Comparison of ENCODE assay signal across 25 cellular contexts in the genomic region with DNA sequence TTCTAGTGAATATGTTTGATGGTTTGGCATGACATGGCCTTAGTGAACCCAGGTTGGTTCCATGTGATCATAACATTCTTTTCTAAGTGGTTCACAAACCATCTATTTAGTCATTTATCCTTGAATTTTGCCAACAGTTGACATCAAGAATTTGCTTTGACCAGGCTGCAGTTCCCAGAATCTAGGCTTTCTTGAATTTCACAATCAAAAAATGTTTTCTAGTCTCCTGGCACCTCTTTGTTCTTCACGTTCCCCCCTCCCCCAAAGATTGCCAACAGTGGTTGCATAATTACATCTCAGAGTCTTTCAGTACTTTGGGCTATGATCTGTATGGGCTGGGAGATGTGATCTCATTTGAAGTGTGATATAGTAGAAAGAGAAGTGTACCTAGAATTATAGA.
DNase-seq lines count a peak whose midpoint lies in the region; ATAC-seq, FAIRE-seq and TF ChIP-seq lines count a peak whose summit lies in the region.
"Had no signal": no experiment of that assay in that cellular context is flagged by ENCODE, and none has a peak within 500 bp of the region (broad histone marks: within the 10 kb centered on the region; RNA-seq: fewer than 3 reads in every experiment).

No MANE protein-coding gene starts in this region.

- no peak overlapping the region for H3K14ac ChIP-seq in IMR-90 (replicated peaks; ENCODE audit: low read depth, low read length)

- H3K36me3 ChIP-seq in IMR-90 (ENCODE audit: control insufficient read depth, insufficient read depth, low read length) = no peaks in the 10 kb centered on the region
- no peaks in the 10 kb centered on the region for H3K36me3 ChIP-seq in ascending aorta
- H3K36me3 ChIP-seq in HepG2 (replicated peaks in 1 of 2; ENCODE audit: control insufficient read depth in 1 of 2, insufficient read depth in 2 of 2, low read length in 2 of 2) = no peaks in the 10 kb centered on the region
- H3K36me3 ChIP-seq: brain microvascular endothelial cell, sigmoid colon, stomach, tibial artery had no signal

- H3K9me1 ChIP-seq in IMR-90 (ENCODE audit: insufficient read depth, low read length) = no peaks in the 10 kb centered on the region

- H3K4ac ChIP-seq in IMR-90 (ENCODE audit: low read depth, low read length) = no peak overlapping the region

- H3K9ac ChIP-seq in IMR-90 (ENCODE audit: low read depth, low read length) = no peak overlapping the region
- H3K9ac ChIP-seq in HepG2 (ENCODE audit: insufficient read depth, low read depth, low read length) = no peak overlapping the region

- TF ChIP-seq EP300 in HepG2 (IDR thresholded peaks at IDR 0.05; ENCODE audit: low read depth in 2 of 2, low read length in 2 of 2) (no peak), HepG2 (CRISPR knock-in tag; IDR thresholded peaks at IDR 0.05; ENCODE audit: borderline replicate concordance) (no peak)

- H2AFZ ChIP-seq in IMR-90 (replicated peaks; ENCODE audit: low read length, poor library complexity) = no peak overlapping the region
- no peak overlapping the region for H2AFZ ChIP-seq in HepG2 (ENCODE audit: low read length)

- in situ Hi-C loops in IMR-90 (cut with MboI; ENCODE audit: low sequenced_read_pairs) (no loop called here), HepG2 (cut with HindIII; ENCODE audit: extremely low pct_ligation_motif_present, low pct_unique_long_range_greater_than_20kb) (no loop called here)

- no peak overlapping the region for H3K56ac ChIP-seq in IMR-90 (ENCODE audit: extremely low read depth, insufficient read depth, low read length)

- no peak overlapping the region for H3K27ac ChIP-seq in IMR-90 (ENCODE audit: insufficient read depth, low read length)
- no peak overlapping the region for H3K27ac ChIP-seq in ascending aorta
- no peak overlapping the region for H3K27ac ChIP-seq in HepG2 (ENCODE audit: extremely low read length, insufficient read depth, low read length)
- H3K27ac ChIP-seq: brain microvascular endothelial cell, sigmoid colon, stomach, tibial artery had no signal

- H3K9me3 ChIP-seq in IMR-90 (ENCODE audit: control insufficient read depth, insufficient read depth, low read length) (peaks cover 2% of the 10 kb centered on the region; the same call in 1 of the 2 replicates), ascending aorta (no peaks in the 10 kb centered on the region), HepG2 (ENCODE audit: low read length) (no peaks in the 10 kb centered on the region)
- H3K9me3 ChIP-seq: stomach, tibial artery had no signal

- H4K8ac ChIP-seq in IMR-90 (ENCODE audit: low read depth in 2 of 2, low read length in 2 of 2) = no peak overlapping the region

- DNase-seq in AG20443 (ENCODE audit: low spot score) (peak; percentile 35), IMR-90 (no peak), amniotic epithelial cell (ENCODE audit: low read depth) (peak; percentile 98), fibroblast of the aortic adventitia (ENCODE audit: low read depth) (peak; percentile 80), ascending aorta (ENCODE audit: low spot score in 2 of 2) (no peak), HepG2 (ENCODE audit: low spot score) (no peak)
- DNase-seq: activated CD4-positive, alpha-beta T cell treated with anti-CD3 and anti-CD28 coated beads, Interleukin-2, amount 50 U/mL, for 48 hours; activated effector memory CD4-positive, alpha-beta T cell treated with Interleukin-2 at 50 U/mL for 16 hours; activated naive CD8-positive, alpha-beta T cell treated with anti-CD3 and anti-CD28 coated beads for 36 hours; brain microvascular endothelial cell; CD4-positive, alpha-beta T cell; glutamatergic neuron; KG1; NCI-H1048; NCI-H1694 treated with DMSO at 0.1 percent for 48 hours; NCI-H2171; NCI-H526; posterior cingulate gyrus; sigmoid colon; stimulated activated CD4-positive, alpha-beta T cell treated with anti-CD3 and anti-CD28 coated beads, Interleukin-15, amount 100 ng/mL, for 24 hours; stomach; tibial artery had no signal

- no peaks in the 10 kb centered on the region for H3K79me2 ChIP-seq in HepG2 (ENCODE audit: insufficient read depth, low read length)

- H3K23ac ChIP-seq in IMR-90 (ENCODE audit: low read depth, low read length) = no peak overlapping the region

- no peak for FAIRE-seq in HepG2 (lab: Jason Lieb, UNC)
- FAIRE-seq: colon had no signal

- no peak overlapping the region for H2BK120ac ChIP-seq in IMR-90 (ENCODE audit: low read depth, low read length)

- H4K91ac ChIP-seq in IMR-90 (ENCODE audit: insufficient read depth, low read depth, low read length) = no peak overlapping the region

- H2BK5ac ChIP-seq in IMR-90 (ENCODE audit: low read depth, low read length, poor library complexity, severe bottlenecking) = no peak overlapping the region

- WGBS in IMR-90 (ENCODE audit: extremely low coverage in 2 of 2, insufficient read length in 1 of 2), 2 experiments = no CpG with 5 or more reads among the region's 1 CpG
- WGBS in HepG2 (ENCODE audit: low lambda C conversion rate) = 0% methylated on average over 1 of the region's 1 CpG

- H2BK15ac ChIP-seq in IMR-90 (ENCODE audit: low read depth, low read length) = no peak overlapping the region

- no TSS peak for BruUV-seq in IMR-90 (replicated peaks; lab: Mats Ljungman, UMichigan)
- BruUV-seq in HepG2 (replicated peaks; lab: Mats Ljungman, UMichigan) = no TSS peak

- H3K4me3 ChIP-seq in IMR-90 (ENCODE audit: insufficient read depth, low read depth, low read length) = no peak overlapping the region
- no peak overlapping the region for H3K4me3 ChIP-seq in fibroblast of the aortic adventitia (ENCODE audit: low read depth, low read length)
- H3K4me3 ChIP-seq in ascending aorta = no peak overlapping the region
- no peak overlapping the region for H3K4me3 ChIP-seq in HepG2 (replicated peaks in 1 of 3; ENCODE audit: insufficient read depth in 1 of 3, low read depth in 2 of 3, low read length in 3 of 3)
- H3K4me3 ChIP-seq: sigmoid colon, stomach, tibial artery had no signal

- no peak overlapping the region for H2AK5ac ChIP-seq in IMR-90 (ENCODE audit: low read depth, low read length)

- TF ChIP-seq CTCF in IMR-90 (conservative IDR thresholded peaks at IDR 0.05; ENCODE audit: low read depth, low read length) (no peak), fibroblast of the aortic adventitia (IDR thresholded peaks at IDR 0.05; ENCODE audit: insufficient read depth, low read length) (no peak), ascending aorta (IDR thresholded peaks at IDR 0.05) (no peak), HepG2 (CRISPR knock-in tag; IDR thresholded peaks at IDR 0.05) (no peak)

- intact Hi-C loops in IMR-90 (cut with micrococcal nuclease) = no loop called here
- intact Hi-C loops in ascending aorta (cut with DNase I) = no loop called here
- intact Hi-C loops in HepG2 (cut with micrococcal nuclease; ENCODE audit: unreplicated experiment) = no loop called here

- H4K20me1 ChIP-seq in IMR-90 (ENCODE audit: insufficient read depth, low read length) (no peaks in the 10 kb centered on the region), HepG2 (ENCODE audit: insufficient read depth, low read length) (no peaks in the 10 kb centered on the region)

- H3K4me2 ChIP-seq in IMR-90 (ENCODE audit: low read depth, low read length) (no peak overlapping the region), HepG2 (ENCODE audit: low read depth, low read length) (no peak overlapping the region)

- H3K79me1 ChIP-seq in IMR-90 (ENCODE audit: low read depth in 1 of 2, low read length in 2 of 2) = no peaks in the 10 kb centered on the region

- dilution Hi-C loops in IMR-90 (cut with HindIII; ENCODE audit: low sequenced_read_pairs, unreplicated experiment) = no loop called here

- POLR2A ChIA-PET in IMR-90 (lab: Charles Lee; ENCODE audit: unreplicated experiment) = no interaction called here
- POLR2A ChIA-PET in HepG2 (lab: Yijun Ruan, JAX) = no interaction called here

- TF ChIP-seq RAD21 in IMR-90 (IDR thresholded peaks at IDR 0.05; ENCODE audit: low read length) (no peak), HepG2 (CRISPR knock-in tag; IDR thresholded peaks at IDR 0.05) (no peak)

- H3K27me3 ChIP-seq in IMR-90 (ENCODE audit: control insufficient read depth, insufficient read depth, low read length) (peaks cover 13% of the 10 kb centered on the region), ascending aorta (no peaks in the 10 kb centered on the region), HepG2 (ENCODE audit: control insufficient read depth in 1 of 2, insufficient read depth in 2 of 2, low read length in 2 of 2) (no peaks in the 10 kb centered on the region)
- H3K27me3 ChIP-seq: brain microvascular endothelial cell, sigmoid colon, stomach, tibial artery had no signal

- H3K4me1 ChIP-seq in IMR-90 (ENCODE audit: control insufficient read depth, insufficient read depth, low read length) = no peaks in the 10 kb centered on the region
- H3K4me1 ChIP-seq in ascending aorta = no peaks in the 10 kb centered on the region
- H3K4me1 ChIP-seq in HepG2 (ENCODE audit: insufficient read depth, low read length) = no peaks in the 10 kb centered on the region
- H3K4me1 ChIP-seq: sigmoid colon, stomach, tibial artery had no signal

- no peak overlapping the region for H4K5ac ChIP-seq in IMR-90 (ENCODE audit: low read depth, low read length)

- H3K18ac ChIP-seq in IMR-90 (ENCODE audit: low read depth, low read length) = no peak overlapping the region

- CTCF ChIA-PET in IMR-90 (lab: Yijun Ruan, JAX) = interaction anchor here (1.0 kb wide), 1 partner anchor 11 kb away, joined by 3 read pairs; no protein-coding TSS in a partner anchor
- CTCF ChIA-PET in HepG2 (lab: Yijun Ruan, JAX; ENCODE audit: low intra/inter-chr PET ratio, low total read pairs) = no interaction called here

- TF ChIP-seq POLR2A in IMR-90 (IDR thresholded peaks at IDR 0.05; ENCODE audit: low read depth, low read length) (no peak), HepG2 (IDR thresholded peaks at IDR 0.05; ENCODE audit: insufficient read depth in 1 of 2, low read depth in 2 of 2, low read length in 2 of 2) (no peak)

- ATAC-seq in IMR-90 (ENCODE audit: low read depth) (no peak), HG03159 (IDR thresholded peaks at IDR 0.05; ENCODE audit: unreplicated experiment) (no peak), GM21825 (IDR thresholded peaks at IDR 0.05; ENCODE audit: unreplicated experiment) (no peak), HepG2 (no peak)

- H2BK20ac ChIP-seq in IMR-90 (ENCODE audit: low read depth, low read length) = no peak overlapping the region

- no peak overlapping the region for H2AK9ac ChIP-seq in IMR-90 (replicated peaks; ENCODE audit: low read depth, low read length, poor library complexity)

TF ChIP-seq in IMR-90, 13 proteins besides CTCF, POLR2A, EP300 and RAD21 (continues in another document):
- TF ChIP-seq CHD1 (IDR thresholded peaks at IDR 0.05; ENCODE audit: low read depth, low read length) = no peak

TF ChIP-seq in HepG2, 621 proteins besides CTCF, POLR2A, EP300 and RAD21 (continues in another document):
- TF ChIP-seq RARG (CRISPR knock-in tag; IDR thresholded peaks at IDR 0.05; ENCODE audit: low read depth) = no peak
- TF ChIP-seq ZNF772 (CRISPR knock-in tag; IDR thresholded peaks at IDR 0.05) = no peak
- no peak for TF ChIP-seq ZNF7 (CRISPR knock-in tag; IDR thresholded peaks at IDR 0.05)
- TF ChIP-seq GATAD2A (CRISPR knock-in tag; IDR thresholded peaks at IDR 0.05) = no peak
- TF ChIP-seq ARID2 (CRISPR knock-in tag; IDR thresholded peaks at IDR 0.05; ENCODE audit: borderline replicate concordance) = no peak
- no peak for TF ChIP-seq GABPB1 (CRISPR knock-in tag; IDR thresholded peaks at IDR 0.05)
- TF ChIP-seq MBNL3 (CRISPR knock-in tag; conservative IDR thresholded peaks at IDR 0.05) = no peak
- no peak for TF ChIP-seq ZNF556 (CRISPR knock-in tag; IDR thresholded peaks at IDR 0.05; ENCODE audit: borderline replicate concordance)

Comparison
In these comparisons a context has a peak if more than half of its experiments do, and no peak if none do; other contexts are left out.
1. DNase-seq: peak in AG20443 (single experiment), amniotic epithelial cell (single experiment) and fibroblast of the aortic adventitia (single experiment); none in IMR-90 (single experiment), ascending aorta (0 of 2) and HepG2 (single experiment).